In the genomic region with DNA sequence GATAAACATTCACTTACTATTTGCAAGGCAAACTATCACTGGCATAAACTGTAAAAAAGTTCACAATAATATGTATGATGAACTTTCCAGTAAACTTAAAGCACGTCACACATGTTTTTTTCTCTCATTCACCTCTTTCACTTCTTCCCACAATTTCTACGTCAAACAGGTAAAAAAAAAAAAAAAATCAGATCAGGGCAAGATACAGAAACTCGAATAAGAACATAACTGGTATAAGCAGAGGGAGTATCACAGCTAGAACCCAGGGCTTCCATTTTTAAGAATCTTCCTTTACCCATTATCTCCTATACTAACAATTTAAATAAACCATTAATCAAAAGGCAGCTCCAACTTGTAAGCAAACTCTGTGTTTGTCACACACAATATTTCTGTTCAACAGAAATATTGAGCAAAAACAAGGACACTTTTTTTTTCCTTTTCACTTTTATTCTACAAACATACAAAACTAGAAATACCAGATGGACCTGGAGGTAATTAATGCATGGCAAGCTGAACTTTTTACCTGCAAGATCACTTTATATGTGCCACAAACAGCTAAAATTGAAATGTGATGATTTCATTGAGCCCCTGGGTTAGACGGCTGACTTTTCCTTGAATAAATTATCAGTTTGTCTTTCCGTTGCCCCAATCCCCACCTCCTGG, we compare ENCODE assay signal across 1 cellular context.
TF ChIP-seq lines count a peak whose summit lies in the region.

No MANE protein-coding gene starts in this region.

TF ChIP-seq in GM12878, 131 proteins besides CTCF, POLR2A, EP300 and RAD21:
- TF ChIP-seq, protein P1, sequence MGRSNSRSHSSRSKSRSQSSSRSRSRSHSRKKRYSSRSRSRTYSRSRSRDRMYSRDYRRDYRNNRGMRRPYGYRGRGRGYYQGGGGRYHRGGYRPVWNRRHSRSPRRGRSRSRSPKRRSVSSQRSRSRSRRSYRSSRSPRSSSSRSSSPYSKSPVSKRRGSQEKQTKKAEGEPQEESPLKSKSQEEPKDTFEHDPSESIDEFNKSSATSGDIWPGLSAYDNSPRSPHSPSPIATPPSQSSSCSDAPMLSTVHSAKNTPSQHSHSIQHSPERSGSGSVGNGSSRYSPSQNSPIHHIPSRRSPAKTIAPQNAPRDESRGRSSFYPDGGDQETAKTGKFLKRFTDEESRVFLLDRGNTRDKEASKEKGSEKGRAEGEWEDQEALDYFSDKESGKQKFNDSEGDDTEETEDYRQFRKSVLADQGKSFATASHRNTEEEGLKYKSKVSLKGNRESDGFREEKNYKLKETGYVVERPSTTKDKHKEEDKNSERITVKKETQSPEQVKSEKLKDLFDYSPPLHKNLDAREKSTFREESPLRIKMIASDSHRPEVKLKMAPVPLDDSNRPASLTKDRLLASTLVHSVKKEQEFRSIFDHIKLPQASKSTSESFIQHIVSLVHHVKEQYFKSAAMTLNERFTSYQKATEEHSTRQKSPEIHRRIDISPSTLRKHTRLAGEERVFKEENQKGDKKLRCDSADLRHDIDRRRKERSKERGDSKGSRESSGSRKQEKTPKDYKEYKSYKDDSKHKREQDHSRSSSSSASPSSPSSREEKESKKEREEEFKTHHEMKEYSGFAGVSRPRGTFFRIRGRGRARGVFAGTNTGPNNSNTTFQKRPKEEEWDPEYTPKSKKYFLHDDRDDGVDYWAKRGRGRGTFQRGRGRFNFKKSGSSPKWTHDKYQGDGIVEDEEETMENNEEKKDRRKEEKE (IDR thresholded peaks at IDR 0.05): no peak
- no peak for TF ChIP-seq RELB (IDR thresholded peaks at IDR 0.05; ENCODE audit: low read depth)
- TF ChIP-seq, protein P2, sequence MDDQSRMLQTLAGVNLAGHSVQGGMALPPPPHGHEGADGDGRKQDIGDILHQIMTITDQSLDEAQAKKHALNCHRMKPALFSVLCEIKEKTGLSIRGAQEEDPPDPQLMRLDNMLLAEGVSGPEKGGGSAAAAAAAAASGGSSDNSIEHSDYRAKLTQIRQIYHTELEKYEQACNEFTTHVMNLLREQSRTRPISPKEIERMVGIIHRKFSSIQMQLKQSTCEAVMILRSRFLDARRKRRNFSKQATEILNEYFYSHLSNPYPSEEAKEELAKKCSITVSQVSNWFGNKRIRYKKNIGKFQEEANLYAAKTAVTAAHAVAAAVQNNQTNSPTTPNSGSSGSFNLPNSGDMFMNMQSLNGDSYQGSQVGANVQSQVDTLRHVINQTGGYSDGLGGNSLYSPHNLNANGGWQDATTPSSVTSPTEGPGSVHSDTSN (IDR thresholded peaks at IDR 0.05; ENCODE audit: insufficient replicate concordance, low read depth, low read length): no peak
- TF ChIP-seq ZNF274 (IDR thresholded peaks at IDR 0.05; ENCODE audit: insufficient read depth, insufficient read length): no peak
- TF ChIP-seq REST (IDR thresholded peaks at IDR 0.05; ENCODE audit: low read depth, low read length): no peak
- no peak for TF ChIP-seq ASH2L (IDR thresholded peaks at IDR 0.05; ENCODE audit: borderline replicate concordance, low read depth)
TF ChIP-seq in GM12878: peak in this region for 0.
